Comparison of ENCODE assay signal across 10 cellular contexts in the genomic region with DNA sequence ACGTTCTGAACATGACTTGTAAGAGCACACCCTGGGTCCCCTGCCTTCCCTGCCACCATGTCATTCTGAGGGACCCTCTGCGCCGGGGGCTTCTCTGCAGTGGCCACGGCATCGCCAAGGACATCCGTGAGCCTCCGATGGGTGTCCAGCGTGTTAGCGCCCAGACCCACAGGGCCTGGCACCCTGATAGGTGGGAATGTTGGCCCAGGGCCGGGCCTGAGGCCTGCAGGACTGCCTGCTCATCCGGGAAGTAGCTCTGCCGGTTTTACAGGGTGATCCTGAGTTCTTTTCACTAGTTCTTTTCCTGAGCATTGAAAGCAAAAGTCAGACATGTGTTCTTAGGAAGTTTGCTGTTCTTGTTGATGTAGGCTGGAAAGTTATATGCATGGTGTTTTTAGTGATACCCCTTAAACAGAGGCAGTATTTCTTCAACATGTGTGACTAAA. TPM values are rescaled to one million over a fixed set of nuclear protein-coding genes. Genes with fewer than 3 reads are reported as not detected.
A peak's percentile ranks its signal among the peaks of the same experiment; 100 is the strongest.
DNase-seq lines count a peak whose midpoint lies in the region; TF ChIP-seq lines count a peak whose summit lies in the region.
"Had no signal": no experiment of that assay in that cellular context is flagged by ENCODE, and none has a peak within 500 bp of the region (broad histone marks: within the 10 kb centered on the region; RNA-seq: fewer than 3 reads in every experiment).

No MANE protein-coding gene starts in this region.

- H3K27ac Mint-ChIP-seq in T-helper 1 cell treated with Interleukin-12 subunit alpha and Interleukin-12 subunit beta and Interleukin-4 antibody, amounts not matched to agents 30 μg/mL and 1 μg/mL, for 36 hours: peak overlapping the region; percentile 81
- H3K27ac Mint-ChIP-seq in endothelial cell (ENCODE audit: unreplicated experiment): peak overlapping the region; percentile 93

- H3K4me3 Mint-ChIP-seq in T-helper 1 cell treated with Interleukin-12 subunit alpha and Interleukin-12 subunit beta and Interleukin-4 antibody, amounts not matched to agents 30 μg/mL and 1 μg/mL, for 36 hours: peak overlapping the region; percentile 52
- no peak overlapping the region for H3K4me3 Mint-ChIP-seq in endothelial cell (ENCODE audit: unreplicated experiment)

- H3K4me1 ChIP-seq in SJSA1 (replicated peaks) (peaks cover 13% of the 10 kb centered on the region), skeletal muscle satellite cell (ENCODE audit: control insufficient read depth, insufficient read depth, low read length) (peaks cover 11% of the 10 kb centered on the region)
- H3K4me1 ChIP-seq: tibial artery had no signal

- no peaks in the 10 kb centered on the region for H3K27me3 ChIP-seq in SJSA1 (replicated peaks)
- no peaks in the 10 kb centered on the region for H3K27me3 ChIP-seq in skeletal muscle satellite cell (ENCODE audit: control insufficient read depth, insufficient read depth, low read length)
- H3K27me3 ChIP-seq: tibial artery had no signal

- TF ChIP-seq CTCF in endothelial cell (IDR thresholded peaks at IDR 0.05; ENCODE audit: unreplicated experiment): no peak

- peaks cover 35% of the 10 kb centered on the region for H3K4me1 Mint-ChIP-seq in T-helper 1 cell treated with Interleukin-12 subunit alpha and Interleukin-12 subunit beta and Interleukin-4 antibody, amounts not matched to agents 30 μg/mL and 1 μg/mL, for 36 hours (ENCODE audit: low read depth)
- H3K4me1 Mint-ChIP-seq in endothelial cell (ENCODE audit: unreplicated experiment): peaks cover 13% of the 10 kb centered on the region

- DNase-seq in T-helper 1 cell (no peak), SJSA1 (ENCODE audit: low read depth in 1 of 2, low spot score in 2 of 2) (no peak), endothelial cell (ENCODE audit: low spot score) (no peak), OCI-M2 (lab: John Stamatoyannopoulos, UW; ENCODE audit: unreplicated experiment) (no peak), COLO829 (ENCODE audit: low spot score) (no peak)
- DNase-seq in stimulated activated CD4-positive, alpha-beta T cell treated with anti-CD3 and anti-CD28 coated beads, Interleukin-2, amount 100 ng/mL, for 24 hours: no peak
- DNase-seq: NCI-H2029 treated with DMSO at 0.1 percent for 48 hours, tibial artery had no signal

- H3K27ac ChIP-seq in SJSA1: peak overlapping the region; percentile 76
- H3K27ac ChIP-seq: tibial artery had no signal

- H3K36me3 Mint-ChIP-seq in T-helper 1 cell treated with Interleukin-12 subunit alpha and Interleukin-12 subunit beta and Interleukin-4 antibody, amounts not matched to agents 30 μg/mL and 1 μg/mL, for 36 hours (ENCODE audit: low read depth): peaks cover 60% of the 10 kb centered on the region
- peaks cover 44% of the 10 kb centered on the region for H3K36me3 Mint-ChIP-seq in endothelial cell (ENCODE audit: low read depth, unreplicated experiment)

- H3K4me2 ChIP-seq in skeletal muscle satellite cell (ENCODE audit: low read length): no peak overlapping the region

- peak overlapping the region; percentile 0 for H3K9ac ChIP-seq in skeletal muscle satellite cell (ENCODE audit: low read depth, low read length)

- no peaks in the 10 kb centered on the region for H3K9me3 Mint-ChIP-seq in T-helper 1 cell treated with Interleukin-12 subunit alpha and Interleukin-12 subunit beta and Interleukin-4 antibody, amounts not matched to agents 30 μg/mL and 1 μg/mL, for 36 hours
- H3K9me3 Mint-ChIP-seq in endothelial cell (ENCODE audit: unreplicated experiment): no peaks in the 10 kb centered on the region

- peaks cover 84% of the 10 kb centered on the region for H3K36me3 ChIP-seq in SJSA1
- peaks cover 76% of the 10 kb centered on the region for H3K36me3 ChIP-seq in skeletal muscle satellite cell (ENCODE audit: insufficient read depth, low read length)

- H3K4me3 ChIP-seq in SJSA1: no peak overlapping the region
- H3K4me3 ChIP-seq in skeletal muscle satellite cell (ENCODE audit: low read length): no peak overlapping the region
- H3K4me3 ChIP-seq: tibial artery had no signal

- no peaks in the 10 kb centered on the region for H3K27me3 Mint-ChIP-seq in T-helper 1 cell treated with Interleukin-12 subunit alpha and Interleukin-12 subunit beta and Interleukin-4 antibody, amounts not matched to agents 30 μg/mL and 1 μg/mL, for 36 hours (ENCODE audit: low read depth)
- H3K27me3 Mint-ChIP-seq in endothelial cell (ENCODE audit: unreplicated experiment): peaks cover 7% of the 10 kb centered on the region

- no peaks in the 10 kb centered on the region for H3K9me3 ChIP-seq in SJSA1 (replicated peaks)
- no peaks in the 10 kb centered on the region for H3K9me3 ChIP-seq in skeletal muscle satellite cell (replicated peaks; ENCODE audit: low read length)
- H3K9me3 ChIP-seq: tibial artery had no signal

RNA-seq across cellular contexts. Expression of a gene that starts 54.5 kb away (rescaled TPM):
- total RNA-seq in SJSA1 (2014; rRNA removed; shearing (Covaris generic)): 6.2 and 8.1 TPM in 2 replicates
- total RNA-seq in endothelial cell (ENCODE audit: unreplicated experiment): 32.6 TPM
- 13.2 and 13.3 TPM in 2 replicates for total RNA-seq in skeletal muscle satellite cell (2012; rRNA removed)
